In genomic region chr10:110137142-110137545, GRCh38 we compare ENCODE assay signal across 8 cellular contexts.
A peak's percentile ranks its signal among the peaks of the same experiment; 100 is the strongest.
DNase-seq lines count a peak whose midpoint lies in the region; ATAC-seq and TF ChIP-seq lines count a peak whose summit lies in the region.

No MANE protein-coding gene starts in this region.

- peak; percentile 62 for ATAC-seq in GM18520 (IDR thresholded peaks at IDR 0.05; ENCODE audit: unreplicated experiment)
- ATAC-seq in HG03439 (IDR thresholded peaks at IDR 0.05; ENCODE audit: unreplicated experiment): peak; percentile 68
- peak; percentile 80 to 82 for ATAC-seq in left cardiac atrium

- TF ChIP-seq CTCF in C4-2B (conservative IDR thresholded peaks at IDR 0.05): peak; percentile 85

- DNase-seq in NCI-H748 treated with DMSO at 0.1 percent for 48 hours (lab: John Stamatoyannopoulos, UW) (peak; percentile 40), left cardiac atrium (no peak), retina (peak; percentile 71), islet precursor cell (no peak)

- H3K27ac ChIP-seq in C4-2B (no peak overlapping the region), angular gyrus (ENCODE audit: low read depth, low read length) (peak overlapping the region; percentile 51)

- intact Hi-C loops in left cardiac atrium (cut with DNase I): loop anchor here (2.0 to 10.0 kb wide), 5 partner anchors 70 to 252 kb away; partner anchors contain the start of gene MXI1 (in 1 of the 2)

Comparison
In these comparisons a context has a peak if more than half of its experiments do, and no peak if none do; other contexts are left out.
1. DNase-seq: peak in NCI-H748 treated with DMSO at 0.1 percent for 48 hours (single experiment) and retina (single experiment); none in left cardiac atrium (single experiment) and islet precursor cell (single experiment).
2. Peak in every context shown above with its lines, with median percentiles within 50 percentile points of each other: ATAC-seq.